1 cellular context compared by ENCODE assay signal in the genomic region with DNA sequence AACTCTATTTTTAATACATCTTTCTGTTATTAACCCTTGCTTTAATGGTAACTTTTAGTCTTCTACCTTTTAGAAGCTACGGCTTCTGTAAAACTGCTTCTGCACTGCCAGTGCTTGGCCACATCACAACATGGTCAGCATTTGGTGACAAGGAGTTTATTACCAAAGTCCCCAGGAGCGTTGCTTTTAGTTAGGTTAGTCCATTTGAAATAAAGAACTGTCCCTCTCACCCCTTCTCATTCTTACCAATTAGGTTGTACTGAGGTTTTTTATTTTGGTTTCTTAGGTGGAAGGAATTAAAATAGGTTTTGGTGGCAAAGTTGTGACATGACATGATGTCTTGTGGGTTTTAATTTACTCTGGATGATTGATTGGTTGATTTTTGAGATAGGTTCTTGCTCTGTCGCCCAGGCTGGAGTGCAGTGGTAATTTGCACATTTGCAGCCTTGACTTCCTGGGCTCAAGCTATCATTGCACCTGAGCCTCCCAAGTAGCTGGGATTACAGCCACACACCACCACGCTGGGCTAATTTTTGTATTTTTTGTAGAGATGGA.
TF ChIP-seq lines count a peak whose summit lies in the region.

No MANE protein-coding gene starts in this region.

TF ChIP-seq in HepG2, 621 proteins besides CTCF, POLR2A, EP300 and RAD21 (continued from another document):
- TF ChIP-seq ZNF761 (CRISPR knock-in tag; conservative IDR thresholded peaks at IDR 0.05) (no peak), ZNF782 (CRISPR knock-in tag; IDR thresholded peaks at IDR 0.05; ENCODE audit: borderline replicate concordance) (no peak; the same call in 1 of the 2 replicates), MEIS2 (CRISPR knock-in tag; IDR thresholded peaks at IDR 0.05) (no peak), ZNF670 (CRISPR knock-in tag; IDR thresholded peaks at IDR 0.05; ENCODE audit: borderline replicate concordance) (no peak), MIER3 (CRISPR knock-in tag; IDR thresholded peaks at IDR 0.05; ENCODE audit: borderline replicate concordance) (no peak), ZFP37 (CRISPR knock-in tag; IDR thresholded peaks at IDR 0.05; ENCODE audit: borderline replicate concordance) (no peak), ZNF501 (CRISPR knock-in tag; IDR thresholded peaks at IDR 0.05) (no peak), ZNF614 (CRISPR knock-in tag; IDR thresholded peaks at IDR 0.05; ENCODE audit: borderline replicate concordance) (no peak), ZNF879 (CRISPR knock-in tag; IDR thresholded peaks at IDR 0.05) (no peak), CC2D1A (CRISPR knock-in tag; IDR thresholded peaks at IDR 0.05) (no peak), ZBTB42 (CRISPR knock-in tag; IDR thresholded peaks at IDR 0.05) (no peak), ZNF615 (CRISPR knock-in tag; IDR thresholded peaks at IDR 0.05; ENCODE audit: borderline replicate concordance) (no peak), CCDC6 (CRISPR knock-in tag; IDR thresholded peaks at IDR 0.05) (0 out of 2 replicates have a peak, but pooled peaks have one; percentile 15), NR2F2 (IDR thresholded peaks at IDR 0.05; ENCODE audit: borderline replicate concordance, low read depth) (no peak), CEBPB (IDR thresholded peaks at IDR 0.05; ENCODE audit: borderline replicate concordance, low read depth, low read length) (no peak), ASH2L (IDR thresholded peaks at IDR 0.05; ENCODE audit: insufficient read length, low read depth, low read length) (peak; percentile 25), TP53 (CRISPR knock-in tag; conservative IDR thresholded peaks at IDR 0.05) (0 out of 2 replicates have a peak, but pooled peaks have one; percentile 10), SP2 (CRISPR knock-in tag; IDR thresholded peaks at IDR 0.05) (no peak), TAF1 (CRISPR knock-in tag; IDR thresholded peaks at IDR 0.05) (no peak), REPIN1 (CRISPR knock-in tag; IDR thresholded peaks at IDR 0.05; ENCODE audit: borderline replicate concordance, low read depth) (no peak), ZNF232 (CRISPR knock-in tag; IDR thresholded peaks at IDR 0.05; ENCODE audit: borderline replicate concordance) (no peak), ZNF766 (CRISPR knock-in tag; IDR thresholded peaks at IDR 0.05; ENCODE audit: borderline replicate concordance) (no peak), ZNF121 (CRISPR knock-in tag; IDR thresholded peaks at IDR 0.05) (no peak), ZNF878 (CRISPR knock-in tag; IDR thresholded peaks at IDR 0.05) (no peak), ZNF530 (CRISPR knock-in tag; IDR thresholded peaks at IDR 0.05; ENCODE audit: low read depth) (no peak), KAT8 (CRISPR knock-in tag; IDR thresholded peaks at IDR 0.05) (0 out of 2 replicates have a peak, but pooled peaks have one; percentile 3), ZNF510 (CRISPR knock-in tag; IDR thresholded peaks at IDR 0.05; ENCODE audit: low read depth) (no peak), ZNF441 (CRISPR knock-in tag; IDR thresholded peaks at IDR 0.05; ENCODE audit: borderline replicate concordance) (no peak), CBX5 (CRISPR knock-in tag; IDR thresholded peaks at IDR 0.05; ENCODE audit: borderline replicate concordance) (no peak)
- TF ChIP-seq, protein P1, sequence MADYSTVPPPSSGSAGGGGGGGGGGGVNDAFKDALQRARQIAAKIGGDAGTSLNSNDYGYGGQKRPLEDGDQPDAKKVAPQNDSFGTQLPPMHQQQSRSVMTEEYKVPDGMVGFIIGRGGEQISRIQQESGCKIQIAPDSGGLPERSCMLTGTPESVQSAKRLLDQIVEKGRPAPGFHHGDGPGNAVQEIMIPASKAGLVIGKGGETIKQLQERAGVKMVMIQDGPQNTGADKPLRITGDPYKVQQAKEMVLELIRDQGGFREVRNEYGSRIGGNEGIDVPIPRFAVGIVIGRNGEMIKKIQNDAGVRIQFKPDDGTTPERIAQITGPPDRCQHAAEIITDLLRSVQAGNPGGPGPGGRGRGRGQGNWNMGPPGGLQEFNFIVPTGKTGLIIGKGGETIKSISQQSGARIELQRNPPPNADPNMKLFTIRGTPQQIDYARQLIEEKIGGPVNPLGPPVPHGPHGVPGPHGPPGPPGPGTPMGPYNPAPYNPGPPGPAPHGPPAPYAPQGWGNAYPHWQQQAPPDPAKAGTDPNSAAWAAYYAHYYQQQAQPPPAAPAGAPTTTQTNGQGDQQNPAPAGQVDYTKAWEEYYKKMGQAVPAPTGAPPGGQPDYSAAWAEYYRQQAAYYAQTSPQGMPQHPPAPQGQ (CRISPR knock-in tag; IDR thresholded peaks at IDR 0.05; ENCODE audit: borderline replicate concordance): no peak
- TF ChIP-seq, protein P2, sequence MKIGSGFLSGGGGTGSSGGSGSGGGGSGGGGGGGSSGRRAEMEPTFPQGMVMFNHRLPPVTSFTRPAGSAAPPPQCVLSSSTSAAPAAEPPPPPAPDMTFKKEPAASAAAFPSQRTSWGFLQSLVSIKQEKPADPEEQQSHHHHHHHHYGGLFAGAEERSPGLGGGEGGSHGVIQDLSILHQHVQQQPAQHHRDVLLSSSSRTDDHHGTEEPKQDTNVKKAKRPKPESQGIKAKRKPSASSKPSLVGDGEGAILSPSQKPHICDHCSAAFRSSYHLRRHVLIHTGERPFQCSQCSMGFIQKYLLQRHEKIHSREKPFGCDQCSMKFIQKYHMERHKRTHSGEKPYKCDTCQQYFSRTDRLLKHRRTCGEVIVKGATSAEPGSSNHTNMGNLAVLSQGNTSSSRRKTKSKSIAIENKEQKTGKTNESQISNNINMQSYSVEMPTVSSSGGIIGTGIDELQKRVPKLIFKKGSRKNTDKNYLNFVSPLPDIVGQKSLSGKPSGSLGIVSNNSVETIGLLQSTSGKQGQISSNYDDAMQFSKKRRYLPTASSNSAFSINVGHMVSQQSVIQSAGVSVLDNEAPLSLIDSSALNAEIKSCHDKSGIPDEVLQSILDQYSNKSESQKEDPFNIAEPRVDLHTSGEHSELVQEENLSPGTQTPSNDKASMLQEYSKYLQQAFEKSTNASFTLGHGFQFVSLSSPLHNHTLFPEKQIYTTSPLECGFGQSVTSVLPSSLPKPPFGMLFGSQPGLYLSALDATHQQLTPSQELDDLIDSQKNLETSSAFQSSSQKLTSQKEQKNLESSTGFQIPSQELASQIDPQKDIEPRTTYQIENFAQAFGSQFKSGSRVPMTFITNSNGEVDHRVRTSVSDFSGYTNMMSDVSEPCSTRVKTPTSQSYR (CRISPR knock-in tag; IDR thresholded peaks at IDR 0.05; ENCODE audit: borderline replicate concordance): no peak
- TF ChIP-seq, protein P3, sequence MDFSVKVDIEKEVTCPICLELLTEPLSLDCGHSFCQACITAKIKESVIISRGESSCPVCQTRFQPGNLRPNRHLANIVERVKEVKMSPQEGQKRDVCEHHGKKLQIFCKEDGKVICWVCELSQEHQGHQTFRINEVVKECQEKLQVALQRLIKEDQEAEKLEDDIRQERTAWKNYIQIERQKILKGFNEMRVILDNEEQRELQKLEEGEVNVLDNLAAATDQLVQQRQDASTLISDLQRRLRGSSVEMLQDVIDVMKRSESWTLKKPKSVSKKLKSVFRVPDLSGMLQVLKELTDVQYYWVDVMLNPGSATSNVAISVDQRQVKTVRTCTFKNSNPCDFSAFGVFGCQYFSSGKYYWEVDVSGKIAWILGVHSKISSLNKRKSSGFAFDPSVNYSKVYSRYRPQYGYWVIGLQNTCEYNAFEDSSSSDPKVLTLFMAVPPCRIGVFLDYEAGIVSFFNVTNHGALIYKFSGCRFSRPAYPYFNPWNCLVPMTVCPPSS (IDR thresholded peaks at IDR 0.05): no peak
- TF ChIP-seq, protein P4, sequence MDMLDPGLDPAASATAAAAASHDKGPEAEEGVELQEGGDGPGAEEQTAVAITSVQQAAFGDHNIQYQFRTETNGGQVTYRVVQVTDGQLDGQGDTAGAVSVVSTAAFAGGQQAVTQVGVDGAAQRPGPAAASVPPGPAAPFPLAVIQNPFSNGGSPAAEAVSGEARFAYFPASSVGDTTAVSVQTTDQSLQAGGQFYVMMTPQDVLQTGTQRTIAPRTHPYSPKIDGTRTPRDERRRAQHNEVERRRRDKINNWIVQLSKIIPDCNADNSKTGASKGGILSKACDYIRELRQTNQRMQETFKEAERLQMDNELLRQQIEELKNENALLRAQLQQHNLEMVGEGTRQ (IDR thresholded peaks at IDR 0.05; ENCODE audit: low read depth, low read length): no peak
- TF ChIP-seq, protein P4 (CRISPR knock-in tag; IDR thresholded peaks at IDR 0.05; ENCODE audit: borderline replicate concordance): 0 out of 2 replicates have a peak, but pooled peaks have one; percentile 22
- TF ChIP-seq, protein P5, sequence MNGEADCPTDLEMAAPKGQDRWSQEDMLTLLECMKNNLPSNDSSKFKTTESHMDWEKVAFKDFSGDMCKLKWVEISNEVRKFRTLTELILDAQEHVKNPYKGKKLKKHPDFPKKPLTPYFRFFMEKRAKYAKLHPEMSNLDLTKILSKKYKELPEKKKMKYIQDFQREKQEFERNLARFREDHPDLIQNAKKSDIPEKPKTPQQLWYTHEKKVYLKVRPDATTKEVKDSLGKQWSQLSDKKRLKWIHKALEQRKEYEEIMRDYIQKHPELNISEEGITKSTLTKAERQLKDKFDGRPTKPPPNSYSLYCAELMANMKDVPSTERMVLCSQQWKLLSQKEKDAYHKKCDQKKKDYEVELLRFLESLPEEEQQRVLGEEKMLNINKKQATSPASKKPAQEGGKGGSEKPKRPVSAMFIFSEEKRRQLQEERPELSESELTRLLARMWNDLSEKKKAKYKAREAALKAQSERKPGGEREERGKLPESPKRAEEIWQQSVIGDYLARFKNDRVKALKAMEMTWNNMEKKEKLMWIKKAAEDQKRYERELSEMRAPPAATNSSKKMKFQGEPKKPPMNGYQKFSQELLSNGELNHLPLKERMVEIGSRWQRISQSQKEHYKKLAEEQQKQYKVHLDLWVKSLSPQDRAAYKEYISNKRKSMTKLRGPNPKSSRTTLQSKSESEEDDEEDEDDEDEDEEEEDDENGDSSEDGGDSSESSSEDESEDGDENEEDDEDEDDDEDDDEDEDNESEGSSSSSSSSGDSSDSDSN (CRISPR knock-in tag; IDR thresholded peaks at IDR 0.05): 0 out of 2 replicates have a peak, but pooled peaks have one; percentile 7
- TF ChIP-seq, protein P6, sequence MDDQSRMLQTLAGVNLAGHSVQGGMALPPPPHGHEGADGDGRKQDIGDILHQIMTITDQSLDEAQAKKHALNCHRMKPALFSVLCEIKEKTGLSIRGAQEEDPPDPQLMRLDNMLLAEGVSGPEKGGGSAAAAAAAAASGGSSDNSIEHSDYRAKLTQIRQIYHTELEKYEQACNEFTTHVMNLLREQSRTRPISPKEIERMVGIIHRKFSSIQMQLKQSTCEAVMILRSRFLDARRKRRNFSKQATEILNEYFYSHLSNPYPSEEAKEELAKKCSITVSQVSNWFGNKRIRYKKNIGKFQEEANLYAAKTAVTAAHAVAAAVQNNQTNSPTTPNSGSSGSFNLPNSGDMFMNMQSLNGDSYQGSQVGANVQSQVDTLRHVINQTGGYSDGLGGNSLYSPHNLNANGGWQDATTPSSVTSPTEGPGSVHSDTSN (CRISPR knock-in tag; IDR thresholded peaks at IDR 0.05; ENCODE audit: borderline replicate concordance): no peak
TF ChIP-seq in HepG2: peak in this region for 9.
